ENCODE assay signal across 21 cellular contexts in the genomic region with DNA sequence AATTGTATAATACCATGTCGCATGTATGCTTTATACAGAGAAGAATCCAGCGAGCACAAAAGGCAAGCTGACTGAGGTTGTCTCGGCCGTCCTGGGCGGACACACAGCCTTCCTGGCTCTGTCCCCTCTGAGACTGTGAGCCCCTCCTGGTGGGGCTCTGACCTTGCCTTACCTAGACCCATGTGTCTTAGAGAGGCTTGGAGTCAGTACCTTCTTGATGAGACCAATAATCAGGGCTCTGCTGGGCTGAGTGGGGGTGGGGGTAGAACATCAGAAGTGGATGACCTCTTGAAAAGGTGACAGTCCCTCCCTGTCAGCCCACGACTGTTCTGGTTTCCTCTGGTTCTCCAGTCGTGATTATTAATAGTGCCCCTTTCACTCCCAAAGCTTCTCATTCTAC. TPM values are rescaled to one million over a fixed set of nuclear protein-coding genes. Genes with fewer than 3 reads are reported as not detected.
"Had no signal": no experiment of that assay in that cellular context is flagged by ENCODE, and none has a peak within 500 bp of the region (broad histone marks: within the 10 kb centered on the region; RNA-seq: fewer than 3 reads in every experiment).

No MANE protein-coding gene starts in this region.

- H3K4me3 ChIP-seq: esophagus squamous epithelium, hepatocyte, left ventricle myocardium inferior, lower lobe of right lung, stomach had no signal

- H2AFZ ChIP-seq: hepatocyte had no signal

- H3K27me3 Mint-ChIP-seq: memory B cell had no signal

- H3K4me1 Mint-ChIP-seq: central memory CD8-positive, alpha-beta T cell; memory B cell had no signal

- ATAC-seq: foreskin keratinocyte, left cardiac atrium, lower lobe of right lung, right cardiac atrium had no signal

- H3K4me3 Mint-ChIP-seq: central memory CD8-positive, alpha-beta T cell; memory B cell had no signal

- H3K4me1 ChIP-seq: foreskin keratinocyte, left ventricle myocardium inferior, lower lobe of right lung had no signal

- FAIRE-seq: kidney, small intestine, urothelium cell line had no signal

- H3K27ac ChIP-seq: epithelial cell of prostate, esophagus squamous epithelium, foreskin keratinocyte, hepatocyte, left ventricle myocardium inferior, lower lobe of right lung, stomach had no signal

- H3K36me3 ChIP-seq: esophagus squamous epithelium, left ventricle myocardium inferior, lower lobe of right lung, stomach had no signal

- H3K4me2 ChIP-seq: hepatocyte had no signal

- H3K27ac Mint-ChIP-seq: memory B cell, progenitor cell of endocrine pancreas had no signal

- H3K27me3 ChIP-seq: foreskin keratinocyte, hepatocyte had no signal

- H3K9me3 ChIP-seq: esophagus squamous epithelium, lower lobe of right lung, stomach had no signal

- H3K9me3 Mint-ChIP-seq: central memory CD8-positive, alpha-beta T cell had no signal

- DNase-seq: effector memory CD4-positive, alpha-beta T cell; esophagus squamous epithelium; foreskin keratinocyte; head of caudate nucleus; kidney; left cardiac atrium; left ventricle myocardium inferior; lower lobe of right lung; midbrain; right cardiac atrium; small intestine; stimulated activated CD4-positive, alpha-beta T cell treated with anti-CD3 and anti-CD28 coated beads, Interleukin-2, amount 100 ng/mL, for 48 hours; stomach; trophoblast cell had no signal

RNA-seq across cellular contexts. Expression of gene TWIST2, which starts 31.1 kb away (rescaled TPM):
- total RNA-seq: progenitor cell of endocrine pancreas had no signal
- polyA plus RNA-seq: neural cell had no signal
